ENCODE assay signal across 1 cellular context in the genomic region with DNA sequence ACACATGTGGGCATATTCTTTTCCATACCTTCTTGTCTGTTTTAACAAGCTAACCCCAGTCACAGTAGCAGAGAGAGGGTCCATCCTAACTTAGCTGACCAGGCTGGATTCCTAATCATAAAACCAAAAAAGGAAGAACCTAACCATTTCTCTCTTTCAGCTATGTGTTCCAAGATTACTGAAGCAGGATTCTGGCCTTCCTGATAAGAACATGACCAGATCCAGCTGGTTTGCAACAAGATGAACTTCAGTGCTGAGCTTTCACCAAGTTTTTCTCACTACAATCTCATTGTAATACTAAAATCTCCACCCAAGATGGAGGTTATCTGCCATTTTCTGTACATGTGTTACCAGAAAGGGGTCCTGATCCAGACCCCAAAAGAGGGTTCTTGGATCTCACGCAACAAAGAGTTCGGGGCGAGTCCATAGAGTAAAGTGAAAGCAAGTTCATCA.
A peak's percentile ranks its signal among the peaks of the same experiment; 100 is the strongest.
TF ChIP-seq lines count a peak whose summit lies in the region.

No MANE protein-coding gene starts in this region.

TF ChIP-seq in K562, 482 proteins besides CTCF, POLR2A, EP300 and RAD21 (continues in another document):
- no peak for TF ChIP-seq MEF2A (IDR thresholded peaks at IDR 0.05; ENCODE audit: control insufficient read depth, low read depth, low read length)
- TF ChIP-seq MTF1 (CRISPR knock-in tag; IDR thresholded peaks at IDR 0.05; ENCODE audit: borderline replicate concordance) = no peak
- 0 out of 2 replicates have a peak, but pooled peaks have one; percentile 12 for TF ChIP-seq ZNF41 (CRISPR knock-in tag; conservative IDR thresholded peaks at IDR 0.05)
- no peak for TF ChIP-seq PYGO2 (tag; IDR thresholded peaks at IDR 0.05)
- TF ChIP-seq FUS (optimal IDR thresholded peaks at IDR 0.05; ENCODE audit: low read depth, low read length) = no peak
- TF ChIP-seq CBFA2T3 (IDR thresholded peaks at IDR 0.05) = peak; percentile 88
- TF ChIP-seq ILF3 (IDR thresholded peaks at IDR 0.05; ENCODE audit: borderline replicate concordance) = no peak
- TF ChIP-seq MYC (IDR thresholded peaks at IDR 0.05; ENCODE audit: low read depth, low read length) = peak; percentile 48; the same call in 1 of the 2 replicates
- TF ChIP-seq MYC (CRISPR knock-in tag; IDR thresholded peaks at IDR 0.05; ENCODE audit: borderline replicate concordance, low read depth) = no peak
- TF ChIP-seq IFI16 (CRISPR knock-in tag; IDR thresholded peaks at IDR 0.05) = no peak
- TF ChIP-seq XRCC4 (IDR thresholded peaks at IDR 0.05; ENCODE audit: extremely low read depth, insufficient read depth, insufficient read length) = no peak
- no peak for TF ChIP-seq FOS (IDR thresholded peaks at IDR 0.05; ENCODE audit: extremely low read depth, insufficient read length)
- no peak for TF ChIP-seq ZKSCAN1 (IDR thresholded peaks at IDR 0.05; ENCODE audit: low read depth, low read length)
- peak; percentile 62; the same call in 1 of the 2 replicates for TF ChIP-seq LEF1 (IDR thresholded peaks at IDR 0.05)
- peak; percentile 65 for TF ChIP-seq DPF2 (IDR thresholded peaks at IDR 0.05)
- TF ChIP-seq CTBP1 (IDR thresholded peaks at IDR 0.05; ENCODE audit: borderline replicate concordance) = 0 out of 2 replicates have a peak, but pooled peaks have one; percentile 1
- TF ChIP-seq NRF1 (conservative IDR thresholded peaks at IDR 0.05 in 1 of 2, IDR thresholded peaks at IDR 0.05 in 1 of 2) = no peak
- peak; percentile 95 for TF ChIP-seq BRD9 (IDR thresholded peaks at IDR 0.05; ENCODE audit: low read depth, partially characterized antibody)
- no peak for TF ChIP-seq ZNF696 (CRISPR knock-in tag; conservative IDR thresholded peaks at IDR 0.05)
- peak; percentile 41; the same call in 1 of the 2 replicates for TF ChIP-seq ZBTB7A (IDR thresholded peaks at IDR 0.05; ENCODE audit: borderline replicate concordance, control insufficient read depth, low read depth, low read length)
- 0 out of 2 replicates have a peak, but pooled peaks have one; percentile 25 for TF ChIP-seq SMARCC2 (IDR thresholded peaks at IDR 0.05; ENCODE audit: low read depth)
- peak; percentile 45; the same call in 1 of the 2 replicates for TF ChIP-seq ZNF354B (CRISPR knock-in tag; IDR thresholded peaks at IDR 0.05)
- no peak for TF ChIP-seq ZNF174 (CRISPR knock-in tag; IDR thresholded peaks at IDR 0.05)
- peak; percentile 82 for TF ChIP-seq RBBP5 (IDR thresholded peaks at IDR 0.05; ENCODE audit: borderline replicate concordance, insufficient read depth, low read length, poor library complexity, severe bottlenecking)
- TF ChIP-seq NR4A1 (CRISPR knock-in tag; IDR thresholded peaks at IDR 0.05) = no peak
- TF ChIP-seq NR4A1 (tag; IDR thresholded peaks at IDR 0.05) = peak; percentile 51
- TF ChIP-seq KDM1A (IDR thresholded peaks at IDR 0.05) = peak in 1 of 2 experiments; percentile 5; a peak in 1 of 4 replicates
- TF ChIP-seq ZNF316 (IDR thresholded peaks at IDR 0.05) = 0 out of 2 replicates have a peak, but pooled peaks have one; percentile 1
- TF ChIP-seq, protein P1, sequence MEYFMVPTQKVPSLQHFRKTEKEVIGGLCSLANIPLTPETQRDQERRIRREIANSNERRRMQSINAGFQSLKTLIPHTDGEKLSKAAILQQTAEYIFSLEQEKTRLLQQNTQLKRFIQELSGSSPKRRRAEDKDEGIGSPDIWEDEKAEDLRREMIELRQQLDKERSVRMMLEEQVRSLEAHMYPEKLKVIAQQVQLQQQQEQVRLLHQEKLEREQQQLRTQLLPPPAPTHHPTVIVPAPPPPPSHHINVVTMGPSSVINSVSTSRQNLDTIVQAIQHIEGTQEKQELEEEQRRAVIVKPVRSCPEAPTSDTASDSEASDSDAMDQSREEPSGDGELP (CRISPR knock-in tag; IDR thresholded peaks at IDR 0.05; ENCODE audit: borderline replicate concordance) = peak; percentile 68; the same call in 1 of the 2 replicates
- peak; percentile 68; the same call in 1 of the 2 replicates for TF ChIP-seq NFXL1 (CRISPR knock-in tag; IDR thresholded peaks at IDR 0.05)
- TF ChIP-seq KLF16 (IDR thresholded peaks at IDR 0.05) = peak; percentile 83
- TF ChIP-seq ZEB2 (IDR thresholded peaks at IDR 0.05) = 0 out of 2 replicates have a peak, but pooled peaks have one; percentile 15
- TF ChIP-seq PBX2 (CRISPR knock-in tag; IDR thresholded peaks at IDR 0.05; ENCODE audit: low read depth) = no peak
- TF ChIP-seq PBX2 (tag; conservative IDR thresholded peaks at IDR 0.05; ENCODE audit: low read depth) = 0 out of 2 replicates have a peak, but pooled peaks have one; percentile 8
- TF ChIP-seq, protein P2, sequence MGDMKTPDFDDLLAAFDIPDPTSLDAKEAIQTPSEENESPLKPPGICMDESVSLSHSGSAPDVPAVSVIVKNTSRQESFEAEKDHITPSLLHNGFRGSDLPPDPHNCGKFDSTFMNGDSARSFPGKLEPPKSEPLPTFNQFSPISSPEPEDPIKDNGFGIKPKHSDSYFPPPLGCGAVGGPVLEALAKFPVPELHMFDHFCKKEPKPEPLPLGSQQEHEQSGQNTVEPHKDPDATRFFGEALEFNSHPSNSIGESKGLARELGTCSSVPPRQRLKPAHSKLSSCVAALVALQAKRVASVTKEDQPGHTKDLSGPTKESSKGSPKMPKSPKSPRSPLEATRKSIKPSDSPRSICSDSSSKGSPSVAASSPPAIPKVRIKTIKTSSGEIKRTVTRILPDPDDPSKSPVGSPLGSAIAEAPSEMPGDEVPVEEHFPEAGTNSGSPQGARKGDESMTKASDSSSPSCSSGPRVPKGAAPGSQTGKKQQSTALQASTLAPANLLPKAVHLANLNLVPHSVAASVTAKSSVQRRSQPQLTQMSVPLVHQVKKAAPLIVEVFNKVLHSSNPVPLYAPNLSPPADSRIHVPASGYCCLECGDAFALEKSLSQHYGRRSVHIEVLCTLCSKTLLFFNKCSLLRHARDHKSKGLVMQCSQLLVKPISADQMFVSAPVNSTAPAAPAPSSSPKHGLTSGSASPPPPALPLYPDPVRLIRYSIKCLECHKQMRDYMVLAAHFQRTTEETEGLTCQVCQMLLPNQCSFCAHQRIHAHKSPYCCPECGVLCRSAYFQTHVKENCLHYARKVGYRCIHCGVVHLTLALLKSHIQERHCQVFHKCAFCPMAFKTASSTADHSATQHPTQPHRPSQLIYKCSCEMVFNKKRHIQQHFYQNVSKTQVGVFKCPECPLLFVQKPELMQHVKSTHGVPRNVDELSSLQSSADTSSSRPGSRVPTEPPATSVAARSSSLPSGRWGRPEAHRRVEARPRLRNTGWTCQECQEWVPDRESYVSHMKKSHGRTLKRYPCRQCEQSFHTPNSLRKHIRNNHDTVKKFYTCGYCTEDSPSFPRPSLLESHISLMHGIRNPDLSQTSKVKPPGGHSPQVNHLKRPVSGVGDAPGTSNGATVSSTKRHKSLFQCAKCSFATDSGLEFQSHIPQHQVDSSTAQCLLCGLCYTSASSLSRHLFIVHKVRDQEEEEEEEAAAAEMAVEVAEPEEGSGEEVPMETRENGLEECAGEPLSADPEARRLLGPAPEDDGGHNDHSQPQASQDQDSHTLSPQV (IDR thresholded peaks at IDR 0.05) = no peak; the same call in 1 of the 2 replicates
- no peak for TF ChIP-seq JUNB (CRISPR knock-in tag; conservative IDR thresholded peaks at IDR 0.05)
- TF ChIP-seq, protein P3, sequence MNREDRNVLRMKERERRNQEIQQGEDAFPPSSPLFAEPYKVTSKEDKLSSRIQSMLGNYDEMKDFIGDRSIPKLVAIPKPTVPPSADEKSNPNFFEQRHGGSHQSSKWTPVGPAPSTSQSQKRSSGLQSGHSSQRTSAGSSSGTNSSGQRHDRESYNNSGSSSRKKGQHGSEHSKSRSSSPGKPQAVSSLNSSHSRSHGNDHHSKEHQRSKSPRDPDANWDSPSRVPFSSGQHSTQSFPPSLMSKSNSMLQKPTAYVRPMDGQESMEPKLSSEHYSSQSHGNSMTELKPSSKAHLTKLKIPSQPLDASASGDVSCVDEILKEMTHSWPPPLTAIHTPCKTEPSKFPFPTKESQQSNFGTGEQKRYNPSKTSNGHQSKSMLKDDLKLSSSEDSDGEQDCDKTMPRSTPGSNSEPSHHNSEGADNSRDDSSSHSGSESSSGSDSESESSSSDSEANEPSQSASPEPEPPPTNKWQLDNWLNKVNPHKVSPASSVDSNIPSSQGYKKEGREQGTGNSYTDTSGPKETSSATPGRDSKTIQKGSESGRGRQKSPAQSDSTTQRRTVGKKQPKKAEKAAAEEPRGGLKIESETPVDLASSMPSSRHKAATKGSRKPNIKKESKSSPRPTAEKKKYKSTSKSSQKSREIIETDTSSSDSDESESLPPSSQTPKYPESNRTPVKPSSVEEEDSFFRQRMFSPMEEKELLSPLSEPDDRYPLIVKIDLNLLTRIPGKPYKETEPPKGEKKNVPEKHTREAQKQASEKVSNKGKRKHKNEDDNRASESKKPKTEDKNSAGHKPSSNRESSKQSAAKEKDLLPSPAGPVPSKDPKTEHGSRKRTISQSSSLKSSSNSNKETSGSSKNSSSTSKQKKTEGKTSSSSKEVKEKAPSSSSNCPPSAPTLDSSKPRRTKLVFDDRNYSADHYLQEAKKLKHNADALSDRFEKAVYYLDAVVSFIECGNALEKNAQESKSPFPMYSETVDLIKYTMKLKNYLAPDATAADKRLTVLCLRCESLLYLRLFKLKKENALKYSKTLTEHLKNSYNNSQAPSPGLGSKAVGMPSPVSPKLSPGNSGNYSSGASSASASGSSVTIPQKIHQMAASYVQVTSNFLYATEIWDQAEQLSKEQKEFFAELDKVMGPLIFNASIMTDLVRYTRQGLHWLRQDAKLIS (CRISPR knock-in tag; IDR thresholded peaks at IDR 0.05) = peak; percentile 75; the same call in 1 of the 2 replicates
- TF ChIP-seq TRIM28 (IDR thresholded peaks at IDR 0.05) = 0 out of 2 replicates have a peak, but pooled peaks have one; percentile 15
- TF ChIP-seq TOE1 (IDR thresholded peaks at IDR 0.05; ENCODE audit: borderline replicate concordance) = peak; percentile 18; the same call in 1 of the 2 replicates
- TF ChIP-seq TOE1 (CRISPR knock-in tag; IDR thresholded peaks at IDR 0.05; ENCODE audit: borderline replicate concordance, low read depth) = no peak
- 0 out of 2 replicates have a peak, but pooled peaks have one; percentile 40 for TF ChIP-seq ZFPM2 (CRISPR knock-in tag; IDR thresholded peaks at IDR 0.05)
- peak; percentile 79 for TF ChIP-seq CBFA2T2 (conservative IDR thresholded peaks at IDR 0.05)
- TF ChIP-seq KAT7 (CRISPR knock-in tag; IDR thresholded peaks at IDR 0.05; ENCODE audit: borderline replicate concordance) = peak; percentile 25; the same call in 1 of the 2 replicates
- no peak for TF ChIP-seq ZNF140 (CRISPR knock-in tag; IDR thresholded peaks at IDR 0.05)
- 0 out of 2 replicates have a peak, but pooled peaks have one; percentile 43 for TF ChIP-seq ZNF717 (CRISPR knock-in tag; IDR thresholded peaks at IDR 0.05)
- TF ChIP-seq ZFP30 (CRISPR knock-in tag; IDR thresholded peaks at IDR 0.05; ENCODE audit: borderline replicate concordance) = no peak
- TF ChIP-seq MAZ (CRISPR knock-in tag; conservative IDR thresholded peaks at IDR 0.05 in 1 of 2, IDR thresholded peaks at IDR 0.05 in 1 of 2) = peak in 1 of 2 experiments; percentile 2; a peak in 1 of 4 replicates
- TF ChIP-seq ZNF449 (CRISPR knock-in tag; IDR thresholded peaks at IDR 0.05) = 0 out of 2 replicates have a peak, but pooled peaks have one; percentile 66
- peak; percentile 80 for TF ChIP-seq TAL1 (IDR thresholded peaks at IDR 0.05)
- TF ChIP-seq KAT2B (IDR thresholded peaks at IDR 0.05; ENCODE audit: low read depth, low read length) = no peak
- no peak for TF ChIP-seq HDGF (IDR thresholded peaks at IDR 0.05)
- TF ChIP-seq SMARCE1 (IDR thresholded peaks at IDR 0.05) = 0 out of 2 replicates have a peak, but pooled peaks have one; percentile 9
- TF ChIP-seq SMAD3 (CRISPR knock-in tag; conservative IDR thresholded peaks at IDR 0.05) = peak; percentile 33; the same call in 1 of the 2 replicates
